Comparison of ENCODE assay signal across 12 cellular contexts in the genomic region with DNA sequence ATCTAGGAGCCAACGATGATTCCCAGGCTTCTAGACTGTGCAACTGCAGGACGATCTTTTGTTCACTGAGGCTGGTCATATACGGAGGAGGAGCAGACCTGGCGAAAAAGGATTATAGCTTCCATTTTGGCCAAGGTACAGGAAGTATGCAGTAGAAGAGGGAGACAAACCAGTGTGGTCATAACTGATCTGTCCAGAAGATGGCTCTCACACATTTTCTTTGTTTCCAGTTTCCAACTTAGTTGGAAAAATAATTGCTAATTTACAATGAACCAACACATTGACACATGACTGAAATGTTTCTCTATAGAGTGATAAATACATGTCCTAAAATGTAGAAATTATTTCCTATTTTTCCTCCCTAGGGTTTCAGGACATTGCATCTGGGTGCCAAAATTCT.
DNase-seq lines count a peak whose midpoint lies in the region; FAIRE-seq and TF ChIP-seq lines count a peak whose summit lies in the region.
"Had no signal": no experiment of that assay in that cellular context is flagged by ENCODE, and none has a peak within 500 bp of the region (broad histone marks: within the 10 kb centered on the region; RNA-seq: fewer than 3 reads in every experiment).

No MANE protein-coding gene starts in this region.

- in situ Hi-C loops in transverse colon (cut with MboI; ENCODE audit: low pct_ligation_motif_present in 1 of 4, low pct_unique_long_range_greater_than_20kb in 1 of 4, low sequenced_read_pairs in 3 of 4), result no loop called here

- peaks cover 2% of the 10 kb centered on the region for H3K9me3 Mint-ChIP-seq in neural crest cell

- H3K27me3 ChIP-seq in bronchial epithelial cell (ENCODE audit: control insufficient read depth, insufficient read depth, low read length) (no peaks in the 10 kb centered on the region), transverse colon (no peaks in the 10 kb centered on the region)

- intact Hi-C loops in transverse colon (cut with DNase I; ENCODE audit: low total_unique reads), result no loop called here

- no peaks in the 10 kb centered on the region for H3K36me3 Mint-ChIP-seq in neural crest cell (ENCODE audit: low read depth)

- H3K27ac Mint-ChIP-seq in neural crest cell (ENCODE audit: unreplicated experiment), result no peak overlapping the region

- no peak overlapping the region for H3K4me3 ChIP-seq in bronchial epithelial cell (ENCODE audit: low read depth, low read length)
- no peak overlapping the region for H3K4me3 ChIP-seq in transverse colon
- H3K4me3 ChIP-seq: K562 had no signal

- TF ChIP-seq CTCF in bronchial epithelial cell (IDR thresholded peaks at IDR 0.05; ENCODE audit: insufficient read depth, low read length, severe bottlenecking) (peak; percentile 33), neural crest cell (conservative IDR thresholded peaks at IDR 0.05) (peak; percentile 69), transverse colon (IDR thresholded peaks at IDR 0.05) (peak in 2 of 5 experiments; percentile 12 to 13)

- H3K36me3 ChIP-seq in bronchial epithelial cell (ENCODE audit: control insufficient read depth, insufficient read depth, low read length), result no peaks in the 10 kb centered on the region
- H3K36me3 ChIP-seq in transverse colon, result no peaks in the 10 kb centered on the region

- peaks cover 0 to 10% (median 0%) of the 10 kb centered on the region in 4 donors for H3K4me1 ChIP-seq in transverse colon

- H3K27ac ChIP-seq in transverse colon, result no peak overlapping the region

- H3K4me1 Mint-ChIP-seq in neural crest cell, result peaks cover 7% of the 10 kb centered on the region

- H3K4me3 Mint-ChIP-seq in neural crest cell, result no peak overlapping the region

- H3K27me3 Mint-ChIP-seq in neural crest cell (ENCODE audit: low read depth), result no peaks in the 10 kb centered on the region

- DNase-seq in DMS153 treated with DMSO at 0.1 percent for 48 hours (lab: John Stamatoyannopoulos, UW; ENCODE audit: unreplicated experiment) (peak; percentile 16), DMS153 (lab: John Stamatoyannopoulos, UW) (no peak), NCI-H2227 (lab: John Stamatoyannopoulos, UW; ENCODE audit: unreplicated experiment) (peak; percentile 42), bronchial epithelial cell (ENCODE audit: low read depth) (peak; percentile 13), neural crest cell (ENCODE audit: low read depth, low spot score) (no peak), transverse colon (no peak), NAMALWA (ENCODE audit: low spot score) (no peak)
- DNase-seq in stimulated activated CD4-positive, alpha-beta T cell treated with anti-CD3 and anti-CD28 coated beads, Interleukin-12 subunit alpha, Interleukin-12 subunit beta, amount 100 ng/mL, for 4 hours, result no peak
- DNase-seq: activated CD4-positive, alpha-beta T cell treated with anti-CD3 and anti-CD28 coated beads, Interleukin-2, amount 50 U/mL, for 4 hours; substantia nigra had no signal

- no peaks in the 10 kb centered on the region for H3K9me3 ChIP-seq in transverse colon

- TF ChIP-seq EP300 in transverse colon (IDR thresholded peaks at IDR 0.05; ENCODE audit: low read depth), result no peak

- FAIRE-seq in bronchial epithelial cell (lab: Jason Lieb, UNC), result no peak
- FAIRE-seq: A204.1, K562 had no signal

- WGBS in transverse colon (ENCODE audit: low coverage in 1 of 2), 2 donors, result 77 to 83% methylated on average over 4 of the region's 4 CpGs

- no peak for TF ChIP-seq POLR2A in transverse colon (IDR thresholded peaks at IDR 0.05)

Comparison
In these comparisons a context has a peak if more than half of its experiments do, and no peak if none do; other contexts are left out.
1. DNase-seq: peak in DMS153 treated with DMSO at 0.1 percent for 48 hours (single experiment), NCI-H2227 (single experiment) and bronchial epithelial cell (single experiment); none in DMS153 (single experiment), neural crest cell (single experiment), transverse colon (single experiment), NAMALWA (single experiment) and stimulated activated CD4-positive, alpha-beta T cell treated with anti-CD3 and anti-CD28 coated beads, Interleukin-12 subunit alpha, Interleukin-12 subunit beta, amount 100 ng/mL, for 4 hours (single experiment).